Comparison of ENCODE assay signal across 1 cellular context in the genomic region with DNA sequence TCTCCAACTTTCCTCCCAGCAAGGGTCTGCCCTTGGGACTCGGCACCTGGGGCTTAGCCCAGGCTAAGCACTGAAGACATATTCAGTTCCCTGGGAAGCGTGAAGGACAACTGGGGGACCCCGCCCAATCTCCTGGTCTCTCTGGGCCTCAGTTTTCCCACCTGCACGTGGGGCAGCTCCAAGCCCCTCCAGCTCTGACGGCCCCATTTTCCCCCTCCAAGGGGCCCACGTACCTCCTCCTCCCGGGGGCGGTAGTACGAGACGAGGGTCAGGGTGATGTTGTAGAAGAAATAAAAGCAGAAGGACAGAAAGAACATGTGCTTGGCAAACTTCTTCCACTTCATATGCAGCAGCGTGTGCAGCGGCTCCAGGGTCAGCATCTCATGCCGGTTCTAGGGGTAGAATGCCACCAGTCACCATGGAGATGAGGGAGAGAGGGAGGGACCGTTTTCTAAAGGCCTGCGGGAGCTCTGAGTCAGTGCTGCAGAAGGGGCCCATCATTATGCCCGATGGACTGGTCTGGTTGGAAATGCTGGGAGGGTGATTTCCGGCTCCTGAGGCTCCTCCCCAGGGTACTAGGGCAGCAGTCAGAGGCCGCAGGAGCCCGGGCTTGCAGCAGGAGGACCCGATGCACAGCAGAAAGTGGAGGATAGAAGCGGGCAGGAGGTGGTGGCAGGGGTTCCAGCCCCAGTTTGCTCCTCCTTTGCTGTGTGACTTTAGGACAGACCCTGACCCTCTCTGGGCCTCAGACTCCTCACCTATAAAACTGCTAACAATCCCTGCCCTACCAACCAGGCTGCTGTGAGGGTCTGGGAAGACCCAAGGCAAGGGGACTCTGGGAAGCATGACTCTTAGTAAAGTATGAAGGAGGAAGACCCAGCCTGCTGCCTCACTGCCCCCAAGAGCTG.
TF ChIP-seq lines count a peak whose summit lies in the region.

No MANE protein-coding gene starts in this region.

TF ChIP-seq in H1, 55 proteins besides CTCF, POLR2A, EP300 and RAD21:
- TF ChIP-seq BRCA1 (IDR thresholded peaks at IDR 0.05; ENCODE audit: low read depth, low read length) (no peak), BACH1 (IDR thresholded peaks at IDR 0.05; ENCODE audit: low read length) (no peak), SP4 (IDR thresholded peaks at IDR 0.05; ENCODE audit: low read length) (no peak), KDM1A (IDR thresholded peaks at IDR 0.05; ENCODE audit: borderline replicate concordance, low read length) (peak; percentile 79), SRF (IDR thresholded peaks at IDR 0.05; ENCODE audit: low read depth, low read length) (no peak), HDAC2 (IDR thresholded peaks at IDR 0.05; ENCODE audit: borderline replicate concordance in 1 of 2, low read depth in 2 of 2, low read length in 2 of 2) (no peak), CEBPB (IDR thresholded peaks at IDR 0.05; ENCODE audit: low read depth, low read length) (no peak)
